In genomic region chr16:15658149-15658548, GRCh38 we compare ENCODE assay signal across 16 cellular contexts. TPM values are rescaled to one million over a fixed set of nuclear protein-coding genes. Genes with fewer than 3 reads are reported as not detected.
A peak's percentile ranks its signal among the peaks of the same experiment; 100 is the strongest.
DNase-seq lines count a peak whose midpoint lies in the region; ATAC-seq lines count a peak whose summit lies in the region.
"Had no signal": no experiment of that assay in that cellular context is flagged by ENCODE, and none has a peak within 500 bp of the region (broad histone marks: within the 10 kb centered on the region; RNA-seq: fewer than 3 reads in every experiment).

No MANE protein-coding gene starts in this region.

- DNase-seq in activated CD8-positive, alpha-beta memory T cell treated with anti-CD3 and anti-CD28 coated beads, Interleukin-2, amount 10 ng/mL, durations not matched to agents 7 days and 5 days: no peak
- DNase-seq in activated CD8-positive, alpha-beta memory T cell treated with anti-CD3 and anti-CD28 coated beads, Interleukin-2, amount 50 U/mL, for 4 hours: no peak
- DNase-seq in effector memory CD8-positive, alpha-beta T cell: no peak
- no peak for DNase-seq in stimulated activated naive CD8-positive, alpha-beta T cell treated with anti-CD3 and anti-CD28 coated beads, Interleukin-15, Interleukin-2, amounts not matched to agents 100 U/mL and 50 U/mL, for 24 hours
- DNase-seq in NCI-H524 treated with DMSO at 0.1 percent for 48 hours (lab: John Stamatoyannopoulos, UW): no peak
- DNase-seq: body of pancreas; MM.1S; NCI-H2029 treated with DMSO at 0.1 percent for 48 hours; NCI-H774; psoas muscle; stimulated activated CD4-positive, alpha-beta T cell treated with anti-CD3 and anti-CD28 coated beads, Interleukin-15, amount 100 ng/mL, for 24 hours had no signal

- H3K4me3 Mint-ChIP-seq in activated CD8-positive, alpha-beta memory T cell treated with anti-CD3 and anti-CD28 coated beads, Interleukin-2, amount 10 ng/mL, durations not matched to agents 7 days and 5 days: no peak overlapping the region
- peak overlapping the region in 1 of 2 donors; percentile 58 for H3K4me3 Mint-ChIP-seq in effector memory CD8-positive, alpha-beta T cell

- peaks cover 47% of the 10 kb centered on the region for H3K36me3 Mint-ChIP-seq in activated CD8-positive, alpha-beta memory T cell treated with anti-CD3 and anti-CD28 coated beads, Interleukin-2, amount 10 ng/mL, durations not matched to agents 7 days and 5 days
- peaks cover 37% of the 10 kb centered on the region for H3K36me3 Mint-ChIP-seq in effector memory CD8-positive, alpha-beta T cell (ENCODE audit: insufficient read depth)

- H3K36me3 ChIP-seq in KOPT-K1 (ENCODE audit: insufficient read depth, low read length): peaks cover 52% of the 10 kb centered on the region
- H3K36me3 ChIP-seq: thoracic aorta had no signal

- no peak for ATAC-seq in activated CD8-positive, alpha-beta memory T cell treated with anti-CD3 and anti-CD28 coated beads, Interleukin-2, amount 10 ng/mL, durations not matched to agents 7 days and 5 days
- no peak for ATAC-seq in effector memory CD8-positive, alpha-beta T cell (replicated peaks)
- peak; percentile 63 for ATAC-seq in stimulated activated naive CD8-positive, alpha-beta T cell treated with anti-CD3 and anti-CD28 coated beads, Interleukin-15, Interleukin-2, amounts not matched to agents 100 U/mL and 50 U/mL, for 24 hours
- no peak for ATAC-seq in HG02938 (IDR thresholded peaks at IDR 0.05; ENCODE audit: unreplicated experiment)
- ATAC-seq in HG03571 (IDR thresholded peaks at IDR 0.05; ENCODE audit: unreplicated experiment): no peak
- ATAC-seq: body of pancreas, left lobe of liver, psoas muscle had no signal

- H3K27me3 Mint-ChIP-seq in activated CD8-positive, alpha-beta memory T cell treated with anti-CD3 and anti-CD28 coated beads, Interleukin-2, amount 10 ng/mL, durations not matched to agents 7 days and 5 days: no peaks in the 10 kb centered on the region
- no peaks in the 10 kb centered on the region for H3K27me3 Mint-ChIP-seq in effector memory CD8-positive, alpha-beta T cell

- CTCF ChIA-PET in activated CD8-positive, alpha-beta memory T cell treated with anti-CD3 and anti-CD28 coated beads, Interleukin-2, amount 10 ng/mL, durations not matched to agents 7 days and 5 days (lab: Charles Lee): interaction anchor here (1.0 to 1.7 kb wide), 4 partner anchors 12 to 47 kb away, joined by 3 to 6 read pairs (median 4); partner anchors contain the start of gene MARF1

- peak overlapping the region; percentile 5 for H3K27ac ChIP-seq in KOPT-K1 (ENCODE audit: low read depth, low read length, poor library complexity, severe bottlenecking)
- H3K27ac ChIP-seq: body of pancreas, psoas muscle, thoracic aorta had no signal

- H3K9me3 ChIP-seq in KOPT-K1 (ENCODE audit: insufficient read depth, low read length, poor library complexity, severe bottlenecking): no peaks in the 10 kb centered on the region
- H3K9me3 ChIP-seq: body of pancreas, psoas muscle, thoracic aorta had no signal

- no peaks in the 10 kb centered on the region for H3K9me3 Mint-ChIP-seq in activated CD8-positive, alpha-beta memory T cell treated with anti-CD3 and anti-CD28 coated beads, Interleukin-2, amount 10 ng/mL, durations not matched to agents 7 days and 5 days (ENCODE audit: low read depth)
- H3K9me3 Mint-ChIP-seq in effector memory CD8-positive, alpha-beta T cell: no peaks in the 10 kb centered on the region

- H3K4me1 Mint-ChIP-seq in activated CD8-positive, alpha-beta memory T cell treated with anti-CD3 and anti-CD28 coated beads, Interleukin-2, amount 10 ng/mL, durations not matched to agents 7 days and 5 days: peaks cover 49% of the 10 kb centered on the region
- peaks cover 47 to 56% of the 10 kb centered on the region in 2 donors for H3K4me1 Mint-ChIP-seq in effector memory CD8-positive, alpha-beta T cell (ENCODE audit: low read depth in 2 of 2)

- peak overlapping the region; percentile 75 for H3K27ac Mint-ChIP-seq in activated CD8-positive, alpha-beta memory T cell treated with anti-CD3 and anti-CD28 coated beads, Interleukin-2, amount 10 ng/mL, durations not matched to agents 7 days and 5 days
- H3K27ac Mint-ChIP-seq in effector memory CD8-positive, alpha-beta T cell: peak overlapping the region; percentile 68 to 83

RNA-seq across cellular contexts. Expression of gene NDE1, which starts 8.1 kb away (rescaled TPM):
- total RNA-seq in activated CD8-positive, alpha-beta memory T cell treated with anti-CD3 and anti-CD28 coated beads, Interleukin-2, amount 10 ng/mL, durations not matched to agents 7 days and 5 days: 100 to 1,000 TPM; 127 to 138 TPM

RNA-seq across cellular contexts. Expression of gene MARF1, which starts 15.2 kb away (rescaled TPM):
- total RNA-seq in activated CD8-positive, alpha-beta memory T cell treated with anti-CD3 and anti-CD28 coated beads, Interleukin-2, amount 10 ng/mL, durations not matched to agents 7 days and 5 days: 10 to 100 TPM; 67.7 to 75.3 TPM
